In the genomic region with DNA sequence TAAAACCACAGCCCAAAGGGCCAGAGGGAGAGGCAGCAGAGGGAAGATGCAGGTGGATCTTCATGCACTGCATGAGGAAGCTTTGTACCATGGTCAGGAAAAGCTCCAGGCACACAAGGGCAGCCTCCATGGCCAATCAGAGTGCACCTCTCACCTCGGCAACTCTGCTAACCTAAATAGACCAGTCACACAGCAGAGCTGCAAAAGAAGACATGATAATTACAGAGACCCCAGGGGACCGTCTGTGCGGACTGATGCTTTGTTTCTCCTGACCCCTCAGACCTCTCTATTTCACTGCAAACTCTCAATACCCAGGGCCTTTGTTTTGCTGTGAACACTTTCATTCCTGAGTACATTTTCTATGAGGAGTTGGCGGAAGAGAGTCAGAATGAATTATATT, we compare ENCODE assay signal across 1 cellular context.
TF ChIP-seq lines count a peak whose summit lies in the region.

No MANE protein-coding gene starts in this region.

TF ChIP-seq in WTC11, 78 proteins besides CTCF, POLR2A, EP300 and RAD21 (continued from another document):
- no peak for TF ChIP-seq CBFB (CRISPR knock-in tag; IDR thresholded peaks at IDR 0.05; ENCODE audit: low read depth)
- TF ChIP-seq EMX1 (CRISPR knock-in tag; IDR thresholded peaks at IDR 0.05), result no peak
- no peak for TF ChIP-seq ZNF138 (CRISPR knock-in tag; conservative IDR thresholded peaks at IDR 0.05)
- no peak for TF ChIP-seq TCF7 (CRISPR knock-in tag; IDR thresholded peaks at IDR 0.05; ENCODE audit: low read depth)
